ENCODE assay signal across 26 cellular contexts in the genomic region with DNA sequence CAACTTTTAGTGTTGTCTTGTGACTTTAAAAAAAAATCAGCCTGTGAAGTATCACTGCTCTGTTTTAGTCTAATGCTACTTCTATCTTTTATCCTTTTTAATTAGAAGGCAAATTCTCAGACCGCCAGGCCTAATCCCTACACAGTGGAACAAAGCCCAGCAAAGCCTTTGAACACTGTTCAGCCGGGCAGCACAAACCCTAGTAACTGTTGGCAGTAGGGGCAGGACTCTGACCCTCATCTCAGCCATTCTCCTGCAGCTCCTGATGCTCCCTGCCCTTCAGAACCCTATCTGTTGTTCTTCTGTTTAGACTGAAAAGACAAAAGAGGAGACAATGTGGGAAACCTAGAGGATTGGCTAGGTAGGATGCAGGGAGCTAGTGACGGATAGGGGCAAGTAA.
DNase-seq lines count a peak whose midpoint lies in the region; ATAC-seq and TF ChIP-seq lines count a peak whose summit lies in the region.
"Had no signal": no experiment of that assay in that cellular context is flagged by ENCODE, and none has a peak within 500 bp of the region (broad histone marks: within the 10 kb centered on the region; RNA-seq: fewer than 3 reads in every experiment).

No MANE protein-coding gene starts in this region.

- peak overlapping the region; percentile 99 for H3K27ac Mint-ChIP-seq in neural progenitor cell
- H3K27ac Mint-ChIP-seq: CD14-positive monocyte; CD8-positive, alpha-beta memory T cell had no signal

- peak overlapping the region; percentile 58 for H3K4me3 Mint-ChIP-seq in neural progenitor cell
- H3K4me3 Mint-ChIP-seq: CD8-positive, alpha-beta memory T cell had no signal

- H3F3A ChIP-seq in neural progenitor cell (ENCODE audit: low read depth) = peaks cover 77% of the 10 kb centered on the region

- no TSS peak for BruUV-seq in A673 (replicated peaks; lab: Mats Ljungman, UMichigan)

- H3K4me1 Mint-ChIP-seq in neural progenitor cell = peaks cover 86% of the 10 kb centered on the region
- H3K4me1 Mint-ChIP-seq: CD14-positive monocyte; CD8-positive, alpha-beta memory T cell had no signal

- WGBS in HUES64 = 66% methylated on average over 3 of the region's 3 CpGs

- no peak for TF ChIP-seq CTCF in A673 (conservative IDR thresholded peaks at IDR 0.05; ENCODE audit: low read depth, low read length)
- no peak for TF ChIP-seq CTCF in neural progenitor cell (IDR thresholded peaks at IDR 0.05)

- CTCF ChIA-PET in A673 (lab: Charles Lee) = no interaction called here

- H3K4me3 ChIP-seq in A673 (ENCODE audit: low read depth, low read length, poor library complexity, severe bottlenecking) = no peak overlapping the region
- H3K4me3 ChIP-seq in HUES64 (ENCODE audit: low read length) = no peak overlapping the region
- peak overlapping the region; percentile 33 for H3K4me3 ChIP-seq in neural progenitor cell
- H3K4me3 ChIP-seq: K562 had no signal

- H3K27ac ChIP-seq in A673 (ENCODE audit: low read depth, low read length, poor library complexity, severe bottlenecking) = peak overlapping the region; percentile 86
- peak overlapping the region; percentile 38; the same call in 1 of the 2 replicates for H3K27ac ChIP-seq in HUES64 (ENCODE audit: low read depth, low read length)
- H3K27ac ChIP-seq in neural progenitor cell = peak overlapping the region; percentile 99
- H3K27ac ChIP-seq: 22Rv1, HL-60 had no signal

- intact Hi-C loops in A673 (cut with micrococcal nuclease; ENCODE audit: unreplicated experiment) = no loop called here

- no peaks in the 10 kb centered on the region for H3K27me3 ChIP-seq in A673 (replicated peaks; ENCODE audit: insufficient read depth, low read depth, low read length, poor library complexity)
- peaks cover 56% of the 10 kb centered on the region for H3K27me3 ChIP-seq in HUES64 (ENCODE audit: insufficient read depth, low read length)
- H3K27me3 ChIP-seq in neural progenitor cell = no peaks in the 10 kb centered on the region

- no peaks in the 10 kb centered on the region for H3K36me3 Mint-ChIP-seq in neural progenitor cell
- H3K36me3 Mint-ChIP-seq: CD14-positive monocyte; CD8-positive, alpha-beta memory T cell had no signal

- POLR2A ChIA-PET in A673 (lab: Charles Lee; ENCODE audit: low non-redundant PET) = no interaction called here

- ATAC-seq in GM21526 (IDR thresholded peaks at IDR 0.05; ENCODE audit: low FRiP score, unreplicated experiment) = no peak
- ATAC-seq: HCT116, K562, PC-3 had no signal

- H3K9ac ChIP-seq in HUES64 (ENCODE audit: low read depth, low read length) (peak overlapping the region; percentile 30; the same call in 1 of the 2 replicates), neural progenitor cell (no peak overlapping the region)
- H3K9ac ChIP-seq: SK-N-SH had no signal

- no peaks in the 10 kb centered on the region for H4K20me1 ChIP-seq in neural progenitor cell (ENCODE audit: low read depth)

- H3K27me3 Mint-ChIP-seq in neural progenitor cell (ENCODE audit: insufficient read depth, low read depth) = no peaks in the 10 kb centered on the region

- no peaks in the 10 kb centered on the region for H3K36me3 ChIP-seq in A673 (ENCODE audit: insufficient read depth, low read length, poor library complexity, severe bottlenecking)
- H3K36me3 ChIP-seq in HUES64 (ENCODE audit: insufficient read depth, low read length) = no peaks in the 10 kb centered on the region
- H3K36me3 ChIP-seq in neural progenitor cell = no peaks in the 10 kb centered on the region
- H3K36me3 ChIP-seq: BE2C had no signal

- H3K4me1 ChIP-seq in A673 (ENCODE audit: insufficient read depth, low read length, poor library complexity, severe bottlenecking) = peaks cover 72% of the 10 kb centered on the region
- H3K4me1 ChIP-seq in HUES64 (ENCODE audit: insufficient read depth, low read length) = peaks cover 71% of the 10 kb centered on the region
- H3K4me1 ChIP-seq in neural progenitor cell = peaks cover 93% of the 10 kb centered on the region
- H3K4me1 ChIP-seq: BE2C had no signal

- no peaks in the 10 kb centered on the region for H3K9me3 Mint-ChIP-seq in neural progenitor cell

- H2AFZ ChIP-seq in neural progenitor cell (replicated peaks) = no peak overlapping the region

- no peaks in the 10 kb centered on the region for H3K9me3 ChIP-seq in A673 (ENCODE audit: low read depth, low read length, poor library complexity, severe bottlenecking)
- H3K9me3 ChIP-seq in HUES64 (ENCODE audit: insufficient read depth, low read depth, low read length) = no peaks in the 10 kb centered on the region
- H3K9me3 ChIP-seq in neural progenitor cell (ENCODE audit: low read depth) = no peaks in the 10 kb centered on the region
- H3K9me3 ChIP-seq: BE2C, SK-N-SH had no signal

- H3K4me2 ChIP-seq in neural progenitor cell = peak overlapping the region; percentile 75
- H3K4me2 ChIP-seq: SK-N-SH had no signal

- DNase-seq in A673 (ENCODE audit: low spot score) (peak; percentile 28), astrocyte of the hippocampus (ENCODE audit: low read depth, low spot score) (peak; percentile 8), neural progenitor cell (ENCODE audit: low spot score) (peak; percentile 95), NCI-H2029 (lab: John Stamatoyannopoulos, UW) (no peak), HPDE6-E6E7 (ENCODE audit: extremely low spot score) (no peak), COLO829 (ENCODE audit: low spot score) (no peak)
- DNase-seq: ACHN; BE2C; Calu3; CD8-positive, alpha-beta memory T cell; Kasumi-1; NCI-H1092 treated with DMSO at 0.1 percent for 48 hours; NCI-H1436; NCI-H187; NCI-H2107; NCI-H748 treated with DMSO at 0.1 percent for 48 hours; NK-92 treated with Interleukin-12 subunit alpha and Interleukin-12 subunit beta, amount 100 ng/mL, for 24 hours; PC-3; SK-N-SH had no signal

- peaks cover 45% of the 10 kb centered on the region for H3K79me2 ChIP-seq in neural progenitor cell (ENCODE audit: low read depth)

Comparison
In these comparisons a context has a peak if more than half of its experiments do, and no peak if none do; other contexts are left out.
1. DNase-seq: peak in A673 (single experiment), astrocyte of the hippocampus (single experiment) and neural progenitor cell (single experiment); none in NCI-H2029 (single experiment), HPDE6-E6E7 (single experiment) and COLO829 (single experiment).
2. H3K27ac ChIP-seq: peak in every context shown above with its lines; median percentile 99 in neural progenitor cell; 86 in A673; 38 in HUES64.